ENCODE assay signal across 20 cellular contexts in the genomic region with DNA sequence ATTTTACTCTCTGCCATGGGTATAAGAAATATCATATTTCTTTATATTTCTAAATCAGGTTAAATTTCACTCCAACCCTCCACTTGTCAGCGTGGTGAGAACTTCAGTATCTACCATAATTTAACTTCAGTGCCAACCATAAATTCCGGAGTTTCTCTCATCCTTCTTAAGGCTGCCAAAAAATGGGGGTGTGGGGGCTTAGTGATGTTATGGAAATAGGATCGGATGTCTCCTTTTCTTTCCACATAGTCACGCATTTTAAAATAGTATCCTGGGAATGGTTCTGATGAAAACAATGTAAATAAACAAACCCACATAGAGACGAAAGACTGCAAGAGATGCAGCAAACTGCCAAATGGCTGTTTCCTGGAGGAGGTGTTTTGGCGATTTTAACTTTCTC. TPM values are rescaled to one million over a fixed set of nuclear protein-coding genes. Genes with fewer than 3 reads are reported as not detected.
A peak's percentile ranks its signal among the peaks of the same experiment; 100 is the strongest.
DNase-seq lines count a peak whose midpoint lies in the region; ATAC-seq and TF ChIP-seq lines count a peak whose summit lies in the region.
"Had no signal": no experiment of that assay in that cellular context is flagged by ENCODE, and none has a peak within 500 bp of the region (broad histone marks: within the 10 kb centered on the region; RNA-seq: fewer than 3 reads in every experiment).

No MANE protein-coding gene starts in this region.

- H3K9ac ChIP-seq in colonic mucosa (ENCODE audit: low read depth in 2 of 2, low read length in 2 of 2) = peak overlapping the region in 1 of 2 donors; percentile 54
- H3K9ac ChIP-seq: KMS-11 had no signal

- no peak overlapping the region for H3K4me3 ChIP-seq in colonic mucosa
- H3K4me3 ChIP-seq in lower lobe of right lung = no peak overlapping the region
- no peak overlapping the region for H3K4me3 ChIP-seq in upper lobe of right lung
- H3K4me3 ChIP-seq: SK-N-MC had no signal

- H3K27ac ChIP-seq in colonic mucosa (peak overlapping the region; percentile 58), lower lobe of right lung (peak overlapping the region; percentile 2), upper lobe of right lung (peak overlapping the region; percentile 42)
- H3K27ac ChIP-seq: 22Rv1, KMS-11, SK-N-MC had no signal

- intact Hi-C loops in colonic mucosa (cut with DNase I) = no loop called here
- intact Hi-C loops in lower lobe of right lung (cut with DNase I) = no loop called here
- intact Hi-C loops in upper lobe of right lung (cut with DNase I) = no loop called here
- intact Hi-C loops in left colon (cut with DNase I, micrococcal nuclease) = no loop called here

- H3K4me1 ChIP-seq in colonic mucosa (no peaks in the 10 kb centered on the region), lower lobe of right lung (no peaks in the 10 kb centered on the region), upper lobe of right lung (no peaks in the 10 kb centered on the region)

- no peak for ATAC-seq in lower lobe of right lung
- no peak for ATAC-seq in upper lobe of right lung
- ATAC-seq in left colon = no peak
- ATAC-seq in GM18868 (IDR thresholded peaks at IDR 0.05; ENCODE audit: unreplicated experiment) = no peak
- ATAC-seq: HepG2, Right ventricle myocardium inferior had no signal

- H3K9me3 ChIP-seq in colonic mucosa (no peaks in the 10 kb centered on the region), lower lobe of right lung (no peaks in the 10 kb centered on the region), upper lobe of right lung (no peaks in the 10 kb centered on the region)

- H3K27me3 ChIP-seq in colonic mucosa (no peaks in the 10 kb centered on the region), lower lobe of right lung (ENCODE audit: low read depth) (no peaks in the 10 kb centered on the region), upper lobe of right lung (no peaks in the 10 kb centered on the region)

- no peak for TF ChIP-seq CTCF in colonic mucosa (IDR thresholded peaks at IDR 0.05)
- TF ChIP-seq CTCF in lower lobe of right lung (IDR thresholded peaks at IDR 0.05) = no peak
- TF ChIP-seq CTCF in upper lobe of right lung (IDR thresholded peaks at IDR 0.05) = no peak

- DNase-seq in NCI-H2107 treated with DMSO at 0.1 percent for 48 hours (lab: John Stamatoyannopoulos, UW; ENCODE audit: unreplicated experiment) (peak; percentile 9), NCI-H2107 (lab: John Stamatoyannopoulos, UW) (no peak), colonic mucosa (no peak), lower lobe of right lung (no peak), upper lobe of right lung (no peak), left colon (no peak)
- DNase-seq in stimulated activated CD4-positive, alpha-beta T cell treated with anti-CD3 and anti-CD28 coated beads, Interleukin-2, amount 100 ng/mL, for 24 hours = no peak
- DNase-seq: Calu3; CD4-positive, alpha-beta memory T cell; NCI-H187; NCI-H2171 treated with DMSO at 0.1 percent for 48 hours; NCI-H510A; NCI-H774 had no signal

- H3K36me3 ChIP-seq in colonic mucosa (no peaks in the 10 kb centered on the region), lower lobe of right lung (no peaks in the 10 kb centered on the region), upper lobe of right lung (no peaks in the 10 kb centered on the region)

RNA-seq across cellular contexts. Expression of a gene that starts 12.9 kb away (rescaled TPM):
- total RNA-seq in colonic mucosa (100 to 1,000 TPM; 646 to 707 TPM), lower lobe of right lung (5.8 TPM), upper lobe of right lung (4.0 TPM), left colon (100 to 1,000 TPM; 510 to 690 TPM)
- total RNA-seq: CD4-positive, alpha-beta memory T cell; G401; HepG2; Right ventricle myocardium inferior had no signal

Comparison
In these comparisons a context has a peak if more than half of its experiments do, and no peak if none do; other contexts are left out.
1. H3K27ac ChIP-seq: peak in every context shown above with its lines; median percentile 58 in colonic mucosa; 42 in upper lobe of right lung; 2 in lower lobe of right lung.
2. RNA of a gene that starts 12.9 kb away (total RNA-seq): 646 to 707 TPM in colonic mucosa and 510 to 690 TPM in left colon; 5.8 TPM in lower lobe of right lung (single experiment) and 4.0 TPM in upper lobe of right lung (single experiment); every median in the first group is over 10 times any median in the second.